Comparison of ENCODE assay signal across 10 cellular contexts in the genomic region with DNA sequence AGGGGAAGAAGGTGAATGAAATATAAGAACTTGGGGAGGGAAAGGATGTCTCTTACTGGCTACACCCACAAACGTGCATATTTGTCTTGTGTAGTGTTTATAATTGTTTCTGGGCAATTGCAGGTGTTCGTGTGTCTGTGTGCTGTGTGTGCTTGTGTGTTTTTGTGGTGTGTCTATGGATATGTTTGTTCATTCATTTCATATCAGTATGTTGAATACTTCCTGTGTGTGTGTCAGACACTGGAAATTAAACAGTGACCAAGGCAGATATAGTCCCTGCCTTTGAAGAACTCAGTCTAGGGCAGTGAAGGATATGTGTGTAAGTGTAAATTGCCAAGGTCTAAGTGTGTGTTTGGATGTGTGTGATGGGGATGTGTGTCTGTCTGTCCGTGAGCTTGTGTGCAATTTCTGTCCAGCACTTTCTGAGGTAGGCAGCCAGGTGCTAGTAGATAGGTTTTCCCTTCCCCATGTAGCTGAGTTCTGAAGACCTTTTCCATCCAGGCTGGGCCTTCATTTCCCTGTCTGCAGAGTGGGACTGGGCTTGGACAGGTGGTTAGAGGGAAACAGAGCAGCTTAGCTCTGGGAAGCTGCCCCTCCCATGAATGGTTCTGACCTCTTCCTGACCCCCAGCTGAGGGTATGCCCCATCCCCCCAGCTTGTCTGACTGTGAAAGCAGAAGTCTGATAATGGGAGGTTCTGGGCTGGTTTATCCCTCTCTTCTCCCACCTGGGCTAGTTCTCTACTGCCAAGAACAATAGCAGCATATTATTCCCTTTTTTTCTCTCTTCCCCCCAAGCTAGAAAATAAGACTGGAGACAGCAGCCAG. TPM values are rescaled to one million over a fixed set of nuclear protein-coding genes. Genes with fewer than 3 reads are reported as not detected.
DNase-seq lines count a peak whose midpoint lies in the region; ATAC-seq and TF ChIP-seq lines count a peak whose summit lies in the region.
"Had no signal": no experiment of that assay in that cellular context is flagged by ENCODE, and none has a peak within 500 bp of the region (broad histone marks: within the 10 kb centered on the region; RNA-seq: fewer than 3 reads in every experiment).

No MANE protein-coding gene starts in this region.

- H3K27me3 Mint-ChIP-seq in stimulated activated naive B cell treated with anti-CD40 and anti-IgM and Interleukin-4, amounts not matched to agents 10 μg/mL and 1 μg/mL and 100 μg/mL, for 72 hours = peaks cover 0 to 4% of the 10 kb centered on the region in 2 donors

- peak overlapping the region; percentile 26 to 27 for H3K27ac Mint-ChIP-seq in activated naive CD4-positive, alpha-beta T cell treated with anti-CD3 and anti-CD28 coated beads, Interleukin-2, amount 50 U/mL, for 72 hours
- H3K27ac Mint-ChIP-seq in stimulated activated naive B cell treated with anti-CD40 and anti-IgM and Interleukin-4, amounts not matched to agents 10 μg/mL and 1 μg/mL and 100 μg/mL, for 72 hours = peak overlapping the region; percentile 83

- peak overlapping the region; percentile 59 for H3K4me2 ChIP-seq in OCI-LY3 (ENCODE audit: low read length)

- peaks cover 50 to 72% of the 10 kb centered on the region in 2 donors for H3K4me1 Mint-ChIP-seq in stimulated activated naive B cell treated with anti-CD40 and anti-IgM and Interleukin-4, amounts not matched to agents 10 μg/mL and 1 μg/mL and 100 μg/mL, for 72 hours

- H3K4me3 Mint-ChIP-seq in stimulated activated naive B cell treated with anti-CD40 and anti-IgM and Interleukin-4, amounts not matched to agents 10 μg/mL and 1 μg/mL and 100 μg/mL, for 72 hours = peak overlapping the region in 1 of 2 donors; percentile 4
- H3K4me3 Mint-ChIP-seq: activated T-cell treated with anti-CD3 and anti-CD28 coated beads, Interleukin-2, amount 50 U/mL, for 4 hours had no signal

- peaks cover 10% of the 10 kb centered on the region; the same call in 1 of the 2 replicates for H3K79me2 ChIP-seq in OCI-LY3 (ENCODE audit: low read length)

- TF ChIP-seq POLR2A in gastroesophageal sphincter (IDR thresholded peaks at IDR 0.05) = no peak

- H3K9me3 ChIP-seq in OCI-LY3 (ENCODE audit: insufficient read depth, low read length) = no peaks in the 10 kb centered on the region
- no peaks in the 10 kb centered on the region for H3K9me3 ChIP-seq in gastroesophageal sphincter

- H3K27ac ChIP-seq in OCI-LY3 (ENCODE audit: low read length) (no peak overlapping the region), gastroesophageal sphincter (peak overlapping the region in 3 of 4 donors; percentile 14 to 30 (median 19))

- H2AFZ ChIP-seq in OCI-LY3 (ENCODE audit: low read depth, low read length) = no peak overlapping the region

- H3K36me3 Mint-ChIP-seq in activated naive CD4-positive, alpha-beta T cell treated with anti-CD3 and anti-CD28 coated beads, Interleukin-2, amount 50 U/mL, for 72 hours = peaks cover 5 to 10% of the 10 kb centered on the region in 2 donors
- peaks cover 19 to 21% of the 10 kb centered on the region in 2 donors for H3K36me3 Mint-ChIP-seq in stimulated activated naive B cell treated with anti-CD40 and anti-IgM and Interleukin-4, amounts not matched to agents 10 μg/mL and 1 μg/mL and 100 μg/mL, for 72 hours

- H3K4me1 ChIP-seq in OCI-LY3 (ENCODE audit: low read length) = peaks cover 24% of the 10 kb centered on the region
- peaks cover 0 to 47% (median 9%) of the 10 kb centered on the region in 3 donors for H3K4me1 ChIP-seq in gastroesophageal sphincter

- no peak for DNase-seq in activated naive CD4-positive, alpha-beta T cell treated with anti-CD3 and anti-CD28 coated beads, Interleukin-2, amount 50 U/mL, for 72 hours (ENCODE audit: low spot score in 2 of 2)
- no peak for DNase-seq in activated naive CD4-positive, alpha-beta T cell (lab: John Stamatoyannopoulos, UW)
- DNase-seq in stimulated activated naive B cell treated with anti-CD40 and anti-IgM and Interleukin-4, amounts not matched to agents 10 μg/mL and 1 μg/mL and 100 μg/mL, for 72 hours = no peak
- DNase-seq in midbrain (lab: John Stamatoyannopoulos, UW) = no peak
- no peak for DNase-seq in amygdala (lab: John Stamatoyannopoulos, UW)
- DNase-seq: activated T-cell treated with anti-CD3 and anti-CD28 coated beads, Interleukin-2, amount 50 U/mL, for 4 hours had no signal

- H3K4me3 ChIP-seq in OCI-LY3 (ENCODE audit: low read length) = 0 out of 2 replicates have a peak overlapping the region, but pooled peaks have one; percentile 14
- H3K4me3 ChIP-seq in gastroesophageal sphincter = no peak overlapping the region

- no peaks in the 10 kb centered on the region for H3K9me3 Mint-ChIP-seq in activated naive CD4-positive, alpha-beta T cell treated with anti-CD3 and anti-CD28 coated beads, Interleukin-2, amount 50 U/mL, for 72 hours
- no peaks in the 10 kb centered on the region for H3K9me3 Mint-ChIP-seq in stimulated activated naive B cell treated with anti-CD40 and anti-IgM and Interleukin-4, amounts not matched to agents 10 μg/mL and 1 μg/mL and 100 μg/mL, for 72 hours
- H3K9me3 Mint-ChIP-seq: activated T-cell treated with anti-CD3 and anti-CD28 coated beads, Interleukin-2, amount 50 U/mL, for 4 hours had no signal

- WGBS in gastroesophageal sphincter (ENCODE audit: low coverage in 1 of 2), 2 donors = 12 to 31% methylated on average over 2 of the region's 3 CpGs

- H3K27me3 ChIP-seq in OCI-LY3 (ENCODE audit: low read depth, low read length) (no peaks in the 10 kb centered on the region), gastroesophageal sphincter (no peaks in the 10 kb centered on the region)

- no peak for TF ChIP-seq EP300 in gastroesophageal sphincter (IDR thresholded peaks at IDR 0.05)

- no peak for ATAC-seq in activated naive CD4-positive, alpha-beta T cell treated with anti-CD3 and anti-CD28 coated beads, Interleukin-2, amount 50 U/mL, for 72 hours
- ATAC-seq in gastroesophageal sphincter (no peak), GM21619 (IDR thresholded peaks at IDR 0.05; ENCODE audit: unreplicated experiment) (no peak)
- no peak for ATAC-seq in stimulated activated naive B cell treated with anti-CD40 and anti-IgM and Interleukin-4, amounts not matched to agents 10 μg/mL and 1 μg/mL and 100 μg/mL, for 72 hours (replicated peaks)
- ATAC-seq: activated T-cell treated with anti-CD3 and anti-CD28 coated beads, Interleukin-2, amount 50 U/mL, for 4 hours; HCT116 had no signal

- no peak overlapping the region for H3K9ac ChIP-seq in OCI-LY3 (ENCODE audit: low read length)

- peaks cover 18% of the 10 kb centered on the region for H4K20me1 ChIP-seq in OCI-LY3 (ENCODE audit: insufficient read depth, low read length)

- no peak for TF ChIP-seq CTCF in OCI-LY3 (IDR thresholded peaks at IDR 0.05; ENCODE audit: low read depth, low read length)
- no peak for TF ChIP-seq CTCF in gastroesophageal sphincter (IDR thresholded peaks at IDR 0.05)

- H3K36me3 ChIP-seq in OCI-LY3 (replicated peaks; ENCODE audit: low read depth, low read length) (no peaks in the 10 kb centered on the region), gastroesophageal sphincter (peaks cover 0 to 42% of the 10 kb centered on the region in 2 donors)

RNA-seq across cellular contexts. Expression of a gene that starts 3.8 kb away (rescaled TPM):
- total RNA-seq in activated naive CD4-positive, alpha-beta T cell treated with anti-CD3 and anti-CD28 coated beads, Interleukin-2, amount 50 U/mL, for 72 hours = 10 to 100 TPM; 31.6 to 35.4 TPM
- 10 to 100 TPM; 19.5 to 39.5 (median 24.1) TPM for total RNA-seq in gastroesophageal sphincter

RNA-seq across cellular contexts. Expression of a gene that starts 44.1 kb away (rescaled TPM):
- total RNA-seq in activated naive CD4-positive, alpha-beta T cell treated with anti-CD3 and anti-CD28 coated beads, Interleukin-2, amount 50 U/mL, for 72 hours = 10 to 100 TPM; 32.9 to 43.6 TPM
- 10 to 100 TPM; 33.9 to 36.9 (median 34.2) TPM for total RNA-seq in gastroesophageal sphincter
